In genomic region chr12:112183141-112183581, GRCh38 we compare ENCODE assay signal across 9 cellular contexts. TPM values are rescaled to one million over a fixed set of nuclear protein-coding genes. Genes with fewer than 3 reads are reported as not detected.
DNase-seq lines count a peak whose midpoint lies in the region; ATAC-seq, FAIRE-seq and TF ChIP-seq lines count a peak whose summit lies in the region.
"Had no signal": no experiment of that assay in that cellular context is flagged by ENCODE, and none has a peak within 500 bp of the region (broad histone marks: within the 10 kb centered on the region; RNA-seq: fewer than 3 reads in every experiment).

No MANE protein-coding gene starts in this region.

- no peak overlapping the region for H3K4ac ChIP-seq in IMR-90 (ENCODE audit: low read depth, low read length)

- no peak for TF ChIP-seq CTCF in IMR-90 (conservative IDR thresholded peaks at IDR 0.05; ENCODE audit: low read depth, low read length)
- no peak for TF ChIP-seq CTCF in pancreas (IDR thresholded peaks at IDR 0.05)

- TF ChIP-seq RAD21 in IMR-90 (IDR thresholded peaks at IDR 0.05; ENCODE audit: low read length): no peak

- H2BK120ac ChIP-seq in IMR-90 (ENCODE audit: low read depth, low read length): no peak overlapping the region

- no peak overlapping the region for H3K18ac ChIP-seq in IMR-90 (ENCODE audit: low read depth, low read length)

- no peak for TF ChIP-seq POLR2A in IMR-90 (IDR thresholded peaks at IDR 0.05; ENCODE audit: low read depth, low read length)

- BruUV-seq in IMR-90 (replicated peaks; lab: Mats Ljungman, UMichigan): no TSS peak

- H3K56ac ChIP-seq in IMR-90 (ENCODE audit: extremely low read depth, insufficient read depth, low read length): no peak overlapping the region

- peak; percentile 43 for DNase-seq in GM19239 (ENCODE audit: insufficient read length, low spot score)
- peak; percentile 83 for DNase-seq in IMR-90
- DNase-seq in cerebellar cortex (ENCODE audit: low spot score): peak; percentile 10
- DNase-seq in AG20443 (ENCODE audit: low spot score): no peak
- DNase-seq in NCI-H524 (lab: John Stamatoyannopoulos, UW): no peak
- no peak for DNase-seq in pancreas
- DNase-seq: left colon had no signal

- in situ Hi-C loops in IMR-90 (cut with MboI; ENCODE audit: low sequenced_read_pairs): no loop called here

- H3K27me3 ChIP-seq in IMR-90 (ENCODE audit: control insufficient read depth, insufficient read depth, low read length) (no peaks in the 10 kb centered on the region), skeletal muscle tissue (ENCODE audit: control insufficient read depth in 3 of 3, insufficient read depth in 3 of 3, low read length in 3 of 3) (no peaks in the 10 kb centered on the region), pancreas (no peaks in the 10 kb centered on the region)

- no peak overlapping the region for H2AK9ac ChIP-seq in IMR-90 (replicated peaks; ENCODE audit: low read depth, low read length, poor library complexity)

- peak overlapping the region; percentile 3; the same call in 1 of the 2 replicates for H3K4me2 ChIP-seq in IMR-90 (ENCODE audit: low read depth, low read length)

- H4K91ac ChIP-seq in IMR-90 (ENCODE audit: insufficient read depth, low read depth, low read length): no peak overlapping the region

- ATAC-seq in IMR-90 (ENCODE audit: low read depth) (peak; percentile 68), pancreas (no peak)
- ATAC-seq: left colon, Panc1 had no signal

- intact Hi-C loops in IMR-90 (cut with micrococcal nuclease) (no loop called here), pancreas (cut with DNase I) (no loop called here)

- H3K9me1 ChIP-seq in IMR-90 (ENCODE audit: insufficient read depth, low read length): no peaks in the 10 kb centered on the region; the same call in 1 of the 2 replicates

- no peak overlapping the region for H2AK5ac ChIP-seq in IMR-90 (ENCODE audit: low read depth, low read length)

- dilution Hi-C loops in IMR-90 (cut with HindIII; ENCODE audit: low sequenced_read_pairs, unreplicated experiment): no loop called here

- H3K9me3 ChIP-seq in IMR-90 (ENCODE audit: control insufficient read depth, insufficient read depth, low read length) (no peaks in the 10 kb centered on the region), skeletal muscle tissue (ENCODE audit: control insufficient read depth in 3 of 3, low read length in 3 of 3) (no peaks in the 10 kb centered on the region), pancreas (no peaks in the 10 kb centered on the region)

- H3K9ac ChIP-seq in IMR-90 (ENCODE audit: low read depth, low read length): no peak overlapping the region
- H3K9ac ChIP-seq in skeletal muscle tissue (ENCODE audit: low read depth in 1 of 3, low read length in 3 of 3): peak overlapping the region in 2 of 3 donors; percentile 3 to 23

- POLR2A ChIA-PET in IMR-90 (lab: Charles Lee; ENCODE audit: unreplicated experiment): no interaction called here

- H3K4me3 ChIP-seq in IMR-90 (ENCODE audit: insufficient read depth, low read depth, low read length): no peak overlapping the region
- no peak overlapping the region for H3K4me3 ChIP-seq in skeletal muscle tissue (ENCODE audit: low read length in 3 of 3)
- H3K4me3 ChIP-seq in pancreas: no peak overlapping the region

- H2BK20ac ChIP-seq in IMR-90 (ENCODE audit: low read depth, low read length): no peak overlapping the region

- no peak overlapping the region for H2AFZ ChIP-seq in IMR-90 (replicated peaks; ENCODE audit: low read length, poor library complexity)

- no CpG with 5 or more reads among the region's 2 CpGs for WGBS in IMR-90 (ENCODE audit: extremely low coverage in 2 of 2, insufficient read length in 1 of 2), 2 experiments
- 32 to 48% methylated on average over 2 of the region's 2 CpGs for WGBS in pancreas, 2 donors

- no peak overlapping the region for H4K5ac ChIP-seq in IMR-90 (ENCODE audit: low read depth, low read length)

- H3K36me3 ChIP-seq in IMR-90 (ENCODE audit: control insufficient read depth, insufficient read depth, low read length) (peaks cover 28% of the 10 kb centered on the region), skeletal muscle tissue (ENCODE audit: control insufficient read depth in 3 of 3, insufficient read depth in 3 of 3, low read length in 3 of 3) (peaks cover 37 to 46% (median 44%) of the 10 kb centered on the region in 3 donors), pancreas (peaks cover 0 to 35% (median 7%) of the 10 kb centered on the region in 3 donors)

- H2BK15ac ChIP-seq in IMR-90 (ENCODE audit: low read depth, low read length): no peak overlapping the region

- H2BK5ac ChIP-seq in IMR-90 (ENCODE audit: low read depth, low read length, poor library complexity, severe bottlenecking): no peak overlapping the region

- CTCF ChIA-PET in IMR-90 (lab: Yijun Ruan, JAX): interaction anchor here (1.1 kb wide), 1 partner anchor 9 kb away, joined by 3 read pairs; no protein-coding TSS in a partner anchor

- no peak overlapping the region for H3K23ac ChIP-seq in IMR-90 (ENCODE audit: low read depth, low read length)

- peak; percentile 44 for FAIRE-seq in GM19239 (lab: Jason Lieb, UNC)
- FAIRE-seq in pancreas (lab: Jason Lieb, UNC): no peak

- H4K20me1 ChIP-seq in IMR-90 (ENCODE audit: insufficient read depth, low read length): peaks cover 8% of the 10 kb centered on the region; the same call in 1 of the 2 replicates

- H3K79me1 ChIP-seq in IMR-90 (ENCODE audit: low read depth in 1 of 2, low read length in 2 of 2): peaks cover 0 to 7% of the 10 kb centered on the region in 2 experiments; a peak in 1 of 4 replicates

- H4K8ac ChIP-seq in IMR-90 (ENCODE audit: low read depth in 2 of 2, low read length in 2 of 2): no peak overlapping the region

- H3K27ac ChIP-seq in IMR-90 (ENCODE audit: insufficient read depth, low read length) (peak overlapping the region; percentile 12; the same call in 1 of the 2 replicates), skeletal muscle tissue (ENCODE audit: low read depth, low read length) (peak overlapping the region; percentile 54), pancreas (no peak overlapping the region)

- H3K4me1 ChIP-seq in IMR-90 (ENCODE audit: control insufficient read depth, insufficient read depth, low read length) (peaks cover 10% of the 10 kb centered on the region), skeletal muscle tissue (ENCODE audit: control insufficient read depth in 3 of 3, insufficient read depth in 3 of 3, low read length in 3 of 3) (peaks cover 0 to 14% (median 8%) of the 10 kb centered on the region in 3 donors), pancreas (no peaks in the 10 kb centered on the region)

- no peak overlapping the region for H3K14ac ChIP-seq in IMR-90 (replicated peaks; ENCODE audit: low read depth, low read length)

TF ChIP-seq in IMR-90, 13 proteins besides CTCF, POLR2A, EP300 and RAD21:
- TF ChIP-seq CEBPB (IDR thresholded peaks at IDR 0.05; ENCODE audit: low read depth, low read length) (no peak), MAZ (IDR thresholded peaks at IDR 0.05; ENCODE audit: borderline replicate concordance, low read depth, low read length) (no peak), RFX5 (IDR thresholded peaks at IDR 0.05; ENCODE audit: low read depth, low read length) (no peak), CHD1 (IDR thresholded peaks at IDR 0.05; ENCODE audit: low read depth, low read length) (no peak), MXI1 (IDR thresholded peaks at IDR 0.05; ENCODE audit: borderline replicate concordance, low read depth, low read length) (no peak), MAFK (IDR thresholded peaks at IDR 0.05; ENCODE audit: low read depth, low read length) (no peak), ELK1 (IDR thresholded peaks at IDR 0.05; ENCODE audit: borderline replicate concordance, low read depth, low read length) (no peak), BHLHE40 (IDR thresholded peaks at IDR 0.05; ENCODE audit: low read depth, low read length) (no peak), FOS (IDR thresholded peaks at IDR 0.05; ENCODE audit: low read depth, low read length) (no peak), NFE2L2 (IDR thresholded peaks at IDR 0.05; ENCODE audit: low read depth, low read length) (no peak), RCOR1 (IDR thresholded peaks at IDR 0.05; ENCODE audit: insufficient replicate concordance, low read length) (no peak), SMC3 (IDR thresholded peaks at IDR 0.05; ENCODE audit: low read depth, low read length) (no peak)
- TF ChIP-seq, protein P1, sequence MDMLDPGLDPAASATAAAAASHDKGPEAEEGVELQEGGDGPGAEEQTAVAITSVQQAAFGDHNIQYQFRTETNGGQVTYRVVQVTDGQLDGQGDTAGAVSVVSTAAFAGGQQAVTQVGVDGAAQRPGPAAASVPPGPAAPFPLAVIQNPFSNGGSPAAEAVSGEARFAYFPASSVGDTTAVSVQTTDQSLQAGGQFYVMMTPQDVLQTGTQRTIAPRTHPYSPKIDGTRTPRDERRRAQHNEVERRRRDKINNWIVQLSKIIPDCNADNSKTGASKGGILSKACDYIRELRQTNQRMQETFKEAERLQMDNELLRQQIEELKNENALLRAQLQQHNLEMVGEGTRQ (IDR thresholded peaks at IDR 0.05; ENCODE audit: low read depth, low read length): no peak
TF ChIP-seq in IMR-90: peak in this region for 0.

RNA-seq across cellular contexts. Expression of gene TRAFD1, which starts 57.8 kb away (rescaled TPM):
- 69.7 and 70.4 TPM in 2 replicates for total RNA-seq in IMR-90 (2012; rRNA removed)
- 34.7 and 41.3 TPM in 2 replicates for polyA plus RNA-seq in IMR-90 (2012; rRNA removed)
- 20.0 and 24.0 TPM in 2 replicates for polyA plus RNA-seq in IMR-90 (2012; cell fraction: cytosol; rRNA removed)
- 16.7 and 36.6 TPM in 2 replicates for polyA plus RNA-seq in IMR-90 (2012; cell fraction: nucleus; rRNA removed; ENCODE audit: low replicate concordance)
- 30.8 TPM for total RNA-seq in skeletal muscle tissue
- 10 to 100 TPM in 2 of 6 donors, 1 to 10 TPM in 4; 5.9 to 18.2 (median 8.5) TPM for total RNA-seq in pancreas
- 10 to 100 TPM in 1 of 2 donors, 1 to 10 TPM in 1; 6.4 to 10.2 TPM for polyA plus RNA-seq in pancreas

Comparison
In these comparisons a context has a peak if more than half of its experiments do, and no peak if none do; other contexts are left out.
1. DNase-seq: peak in GM19239 (single experiment), IMR-90 (single experiment) and cerebellar cortex (single experiment); none in AG20443 (single experiment), NCI-H524 (0 of 2) and pancreas (0 of 6).
2. H3K27ac ChIP-seq: peak in IMR-90 (single experiment) and skeletal muscle tissue (single experiment); none in pancreas (0 of 4).